In the genomic region with DNA sequence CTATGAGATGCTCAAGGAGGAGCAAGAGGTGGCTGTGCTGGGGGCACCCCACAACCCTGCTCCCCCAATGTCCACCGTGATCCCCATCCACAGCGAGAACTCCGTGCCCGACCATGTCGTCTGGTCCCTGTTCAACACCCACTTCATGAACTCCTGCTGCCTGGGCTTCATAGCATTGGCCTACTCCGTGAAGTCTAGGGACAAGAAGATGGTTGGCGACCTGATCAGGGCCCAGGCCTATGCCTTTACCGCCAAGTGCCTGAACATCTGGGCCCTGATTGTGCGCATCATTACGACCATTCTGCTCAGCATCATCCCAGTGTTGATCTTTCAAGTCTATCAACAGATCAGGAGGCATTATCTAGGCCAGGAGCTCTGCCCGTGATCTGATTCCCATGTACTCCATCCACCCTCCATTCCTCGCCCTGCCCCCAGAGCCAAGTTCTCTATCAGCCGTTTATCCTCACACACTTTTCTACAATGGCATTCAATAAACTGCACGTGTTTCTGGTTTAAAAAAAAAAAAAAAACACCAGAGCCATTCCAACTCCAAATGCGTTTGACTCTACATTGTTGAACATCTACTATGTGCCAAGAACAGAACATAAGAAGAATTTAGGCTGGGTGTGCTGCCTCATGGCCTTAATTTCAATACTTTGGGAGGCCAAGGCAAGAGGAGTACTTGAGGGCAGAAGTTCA, we compare ENCODE assay signal across 18 cellular contexts.
"Had no signal": no experiment of that assay in that cellular context is flagged by ENCODE, and none has a peak within 500 bp of the region (broad histone marks: within the 10 kb centered on the region; RNA-seq: fewer than 3 reads in every experiment).

No MANE protein-coding gene starts in this region.

- H3K36me3 ChIP-seq: brain microvascular endothelial cell had no signal

- H3K27me3 Mint-ChIP-seq: activated CD8-positive, alpha-beta memory T cell treated with anti-CD3 and anti-CD28 coated beads, Interleukin-2, amount 10 ng/mL, durations not matched to agents 7 days and 5 days; activated naive CD8-positive, alpha-beta T cell; activated T-cell treated with anti-CD3 and anti-CD28 coated beads, Interleukin-2, amount 50 U/mL, for 24 hours; type B pancreatic cell had no signal

- H3K9me3 ChIP-seq: mucosa of descending colon had no signal

- H3K27ac ChIP-seq: brain microvascular endothelial cell had no signal

- H3K4me1 Mint-ChIP-seq: nephron progenitor cell had no signal

- H3K36me3 Mint-ChIP-seq: activated naive CD8-positive, alpha-beta T cell had no signal

- H3K27me3 ChIP-seq: brain microvascular endothelial cell had no signal

- ATAC-seq: activated CD8-positive, alpha-beta memory T cell treated with anti-CD3 and anti-CD28 coated beads, Interleukin-2, amount 10 ng/mL, durations not matched to agents 7 days and 5 days; esophagus mucosa; left cardiac atrium; mucosa of descending colon had no signal

- FAIRE-seq: endometrium, TTC549 had no signal

- H3K27ac Mint-ChIP-seq: activated CD8-positive, alpha-beta memory T cell treated with anti-CD3 and anti-CD28 coated beads, Interleukin-2, amount 10 ng/mL, durations not matched to agents 7 days and 5 days; activated naive CD8-positive, alpha-beta T cell; activated T-cell treated with anti-CD3 and anti-CD28 coated beads, Interleukin-2, amount 50 U/mL, for 24 hours; nephron progenitor cell; T-helper 1 cell treated with Interleukin-12 subunit alpha and Interleukin-12 subunit beta and Interleukin-4 antibody, amounts not matched to agents 30 μg/mL and 1 μg/mL, for 36 hours; type B pancreatic cell had no signal

- DNase-seq: activated CD4-positive, CD25-positive, alpha-beta regulatory T cell; activated CD8-positive, alpha-beta memory T cell treated with anti-CD3 and anti-CD28 coated beads, Interleukin-2, amount 10 ng/mL, durations not matched to agents 7 days and 5 days; activated gamma-delta T cell; activated T-cell treated with anti-CD3 and anti-CD28 coated beads, Interleukin-2, amount 50 U/mL, for 24 hours; amygdala; brain microvascular endothelial cell; foreskin fibroblast; glutamatergic neuron; left cardiac atrium; mucosa of descending colon; nephron progenitor cell had no signal

- H3K4me3 Mint-ChIP-seq: activated CD8-positive, alpha-beta memory T cell treated with anti-CD3 and anti-CD28 coated beads, Interleukin-2, amount 10 ng/mL, durations not matched to agents 7 days and 5 days; activated naive CD8-positive, alpha-beta T cell; activated T-cell treated with anti-CD3 and anti-CD28 coated beads, Interleukin-2, amount 50 U/mL, for 24 hours; nephron progenitor cell; T-helper 1 cell treated with Interleukin-12 subunit alpha and Interleukin-12 subunit beta and Interleukin-4 antibody, amounts not matched to agents 30 μg/mL and 1 μg/mL, for 36 hours; type B pancreatic cell had no signal

- H3K4me3 ChIP-seq: lung, mucosa of descending colon had no signal

- H3K9me3 Mint-ChIP-seq: activated T-cell treated with anti-CD3 and anti-CD28 coated beads, Interleukin-2, amount 50 U/mL, for 24 hours; T-helper 1 cell treated with Interleukin-12 subunit alpha and Interleukin-12 subunit beta and Interleukin-4 antibody, amounts not matched to agents 30 μg/mL and 1 μg/mL, for 36 hours had no signal
